1 cellular context compared by ENCODE assay signal in the genomic region with DNA sequence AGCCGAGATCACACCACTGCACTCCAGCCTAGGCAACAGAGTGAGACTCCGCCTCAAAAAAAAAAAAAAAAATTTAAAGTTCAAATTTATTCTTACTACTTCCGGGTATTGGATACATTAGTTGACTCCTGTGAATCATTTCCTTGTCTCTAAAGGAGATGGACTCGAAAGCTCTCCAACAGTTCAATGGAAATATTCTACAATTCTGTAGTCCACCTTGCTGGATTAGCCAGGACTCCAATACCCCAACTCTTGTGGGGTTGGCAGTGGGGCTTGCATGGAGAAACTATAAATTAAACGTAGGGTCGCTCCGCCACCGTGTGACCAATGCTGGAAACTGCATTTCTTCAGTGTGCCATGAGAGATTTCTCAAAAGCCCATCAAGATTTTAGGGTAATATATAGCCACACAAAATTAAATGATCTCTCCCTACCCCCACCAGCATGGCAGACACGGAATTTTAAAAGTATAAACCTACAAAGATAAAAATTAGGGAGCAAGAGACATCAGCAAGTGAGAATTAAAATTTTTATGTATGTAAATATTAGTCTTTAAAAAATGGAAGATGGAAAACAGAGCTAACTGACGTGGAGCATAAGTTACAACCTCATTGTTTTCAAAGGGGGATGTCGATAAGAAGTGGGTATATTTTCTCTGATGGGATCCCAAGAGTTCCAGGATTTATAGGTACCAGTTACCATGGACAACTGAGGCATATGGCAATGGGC.
A peak's percentile ranks its signal among the peaks of the same experiment; 100 is the strongest.
TF ChIP-seq lines count a peak whose summit lies in the region.

No MANE protein-coding gene starts in this region.

TF ChIP-seq in K562, 482 proteins besides CTCF, POLR2A, EP300 and RAD21 (continued from another document):
- TF ChIP-seq, protein P1, sequence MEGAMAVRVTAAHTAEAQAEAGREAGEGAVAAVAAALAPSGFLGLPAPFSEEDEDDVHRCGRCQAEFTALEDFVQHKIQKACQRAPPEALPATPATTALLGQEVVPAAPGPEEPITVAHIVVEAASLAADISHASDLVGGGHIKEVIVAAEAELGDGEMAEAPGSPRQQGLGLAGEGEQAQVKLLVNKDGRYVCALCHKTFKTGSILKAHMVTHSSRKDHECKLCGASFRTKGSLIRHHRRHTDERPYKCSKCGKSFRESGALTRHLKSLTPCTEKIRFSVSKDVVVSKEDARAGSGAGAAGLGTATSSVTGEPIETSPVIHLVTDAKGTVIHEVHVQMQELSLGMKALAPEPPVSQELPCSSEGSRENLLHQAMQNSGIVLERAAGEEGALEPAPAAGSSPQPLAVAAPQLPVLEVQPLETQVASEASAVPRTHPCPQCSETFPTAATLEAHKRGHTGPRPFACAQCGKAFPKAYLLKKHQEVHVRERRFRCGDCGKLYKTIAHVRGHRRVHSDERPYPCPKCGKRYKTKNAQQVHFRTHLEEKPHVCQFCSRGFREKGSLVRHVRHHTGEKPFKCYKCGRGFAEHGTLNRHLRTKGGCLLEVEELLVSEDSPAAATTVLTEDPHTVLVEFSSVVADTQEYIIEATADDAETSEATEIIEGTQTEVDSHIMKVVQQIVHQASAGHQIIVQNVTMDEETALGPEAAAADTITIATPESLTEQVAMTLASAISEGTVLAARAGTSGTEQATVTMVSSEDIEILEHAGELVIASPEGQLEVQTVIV (CRISPR knock-in tag; IDR thresholded peaks at IDR 0.05; ENCODE audit: borderline replicate concordance), result no peak
- no peak for TF ChIP-seq MIER1 (IDR thresholded peaks at IDR 0.05; ENCODE audit: low read depth)
- TF ChIP-seq NR3C1 (CRISPR knock-in tag; IDR thresholded peaks at IDR 0.05), result no peak
- TF ChIP-seq, protein P2, sequence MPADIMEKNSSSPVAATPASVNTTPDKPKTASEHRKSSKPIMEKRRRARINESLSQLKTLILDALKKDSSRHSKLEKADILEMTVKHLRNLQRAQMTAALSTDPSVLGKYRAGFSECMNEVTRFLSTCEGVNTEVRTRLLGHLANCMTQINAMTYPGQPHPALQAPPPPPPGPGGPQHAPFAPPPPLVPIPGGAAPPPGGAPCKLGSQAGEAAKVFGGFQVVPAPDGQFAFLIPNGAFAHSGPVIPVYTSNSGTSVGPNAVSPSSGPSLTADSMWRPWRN (IDR thresholded peaks at IDR 0.05; ENCODE audit: low read depth), result no peak
- TF ChIP-seq ZNF717 (CRISPR knock-in tag; IDR thresholded peaks at IDR 0.05), result no peak
- TF ChIP-seq NUFIP1 (IDR thresholded peaks at IDR 0.05; ENCODE audit: partially characterized antibody), result no peak
- TF ChIP-seq TRIM28 (IDR thresholded peaks at IDR 0.05), result no peak
- no peak for TF ChIP-seq L3MBTL2 (IDR thresholded peaks at IDR 0.05)
- TF ChIP-seq ZNF766 (CRISPR knock-in tag; conservative IDR thresholded peaks at IDR 0.05), result no peak
- TF ChIP-seq RB1 (IDR thresholded peaks at IDR 0.05; ENCODE audit: low read depth), result 0 out of 2 replicates have a peak, but pooled peaks have one; percentile 24
- no peak for TF ChIP-seq NFATC3 (IDR thresholded peaks at IDR 0.05)
- no peak for TF ChIP-seq NR2C2 (CRISPR knock-in tag; IDR thresholded peaks at IDR 0.05)
- TF ChIP-seq NR2C2 (tag; IDR thresholded peaks at IDR 0.05), result peak; percentile 47; the same call in 1 of the 2 replicates
- no peak for TF ChIP-seq ZNF12 (CRISPR knock-in tag; IDR thresholded peaks at IDR 0.05)
- TF ChIP-seq TRIM24 (IDR thresholded peaks at IDR 0.05), result no peak
- TF ChIP-seq HCFC1 (IDR thresholded peaks at IDR 0.05; ENCODE audit: low read depth, low read length), result no peak
- TF ChIP-seq MAFF (IDR thresholded peaks at IDR 0.05; ENCODE audit: low read length), result no peak
- no peak for TF ChIP-seq SIN3B (IDR thresholded peaks at IDR 0.05; ENCODE audit: low read depth)
- TF ChIP-seq, protein P3, sequence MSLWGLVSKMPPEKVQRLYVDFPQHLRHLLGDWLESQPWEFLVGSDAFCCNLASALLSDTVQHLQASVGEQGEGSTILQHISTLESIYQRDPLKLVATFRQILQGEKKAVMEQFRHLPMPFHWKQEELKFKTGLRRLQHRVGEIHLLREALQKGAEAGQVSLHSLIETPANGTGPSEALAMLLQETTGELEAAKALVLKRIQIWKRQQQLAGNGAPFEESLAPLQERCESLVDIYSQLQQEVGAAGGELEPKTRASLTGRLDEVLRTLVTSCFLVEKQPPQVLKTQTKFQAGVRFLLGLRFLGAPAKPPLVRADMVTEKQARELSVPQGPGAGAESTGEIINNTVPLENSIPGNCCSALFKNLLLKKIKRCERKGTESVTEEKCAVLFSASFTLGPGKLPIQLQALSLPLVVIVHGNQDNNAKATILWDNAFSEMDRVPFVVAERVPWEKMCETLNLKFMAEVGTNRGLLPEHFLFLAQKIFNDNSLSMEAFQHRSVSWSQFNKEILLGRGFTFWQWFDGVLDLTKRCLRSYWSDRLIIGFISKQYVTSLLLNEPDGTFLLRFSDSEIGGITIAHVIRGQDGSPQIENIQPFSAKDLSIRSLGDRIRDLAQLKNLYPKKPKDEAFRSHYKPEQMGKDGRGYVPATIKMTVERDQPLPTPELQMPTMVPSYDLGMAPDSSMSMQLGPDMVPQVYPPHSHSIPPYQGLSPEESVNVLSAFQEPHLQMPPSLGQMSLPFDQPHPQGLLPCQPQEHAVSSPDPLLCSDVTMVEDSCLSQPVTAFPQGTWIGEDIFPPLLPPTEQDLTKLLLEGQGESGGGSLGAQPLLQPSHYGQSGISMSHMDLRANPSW (CRISPR knock-in tag; IDR thresholded peaks at IDR 0.05), result no peak
- TF ChIP-seq, protein P4, sequence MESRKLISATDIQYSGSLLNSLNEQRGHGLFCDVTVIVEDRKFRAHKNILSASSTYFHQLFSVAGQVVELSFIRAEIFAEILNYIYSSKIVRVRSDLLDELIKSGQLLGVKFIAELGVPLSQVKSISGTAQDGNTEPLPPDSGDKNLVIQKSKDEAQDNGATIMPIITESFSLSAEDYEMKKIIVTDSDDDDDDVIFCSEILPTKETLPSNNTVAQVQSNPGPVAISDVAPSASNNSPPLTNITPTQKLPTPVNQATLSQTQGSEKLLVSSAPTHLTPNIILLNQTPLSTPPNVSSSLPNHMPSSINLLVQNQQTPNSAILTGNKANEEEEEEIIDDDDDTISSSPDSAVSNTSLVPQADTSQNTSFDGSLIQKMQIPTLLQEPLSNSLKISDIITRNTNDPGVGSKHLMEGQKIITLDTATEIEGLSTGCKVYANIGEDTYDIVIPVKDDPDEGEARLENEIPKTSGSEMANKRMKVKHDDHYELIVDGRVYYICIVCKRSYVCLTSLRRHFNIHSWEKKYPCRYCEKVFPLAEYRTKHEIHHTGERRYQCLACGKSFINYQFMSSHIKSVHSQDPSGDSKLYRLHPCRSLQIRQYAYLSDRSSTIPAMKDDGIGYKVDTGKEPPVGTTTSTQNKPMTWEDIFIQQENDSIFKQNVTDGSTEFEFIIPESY (CRISPR knock-in tag; IDR thresholded peaks at IDR 0.05), result no peak
- TF ChIP-seq, protein P5, sequence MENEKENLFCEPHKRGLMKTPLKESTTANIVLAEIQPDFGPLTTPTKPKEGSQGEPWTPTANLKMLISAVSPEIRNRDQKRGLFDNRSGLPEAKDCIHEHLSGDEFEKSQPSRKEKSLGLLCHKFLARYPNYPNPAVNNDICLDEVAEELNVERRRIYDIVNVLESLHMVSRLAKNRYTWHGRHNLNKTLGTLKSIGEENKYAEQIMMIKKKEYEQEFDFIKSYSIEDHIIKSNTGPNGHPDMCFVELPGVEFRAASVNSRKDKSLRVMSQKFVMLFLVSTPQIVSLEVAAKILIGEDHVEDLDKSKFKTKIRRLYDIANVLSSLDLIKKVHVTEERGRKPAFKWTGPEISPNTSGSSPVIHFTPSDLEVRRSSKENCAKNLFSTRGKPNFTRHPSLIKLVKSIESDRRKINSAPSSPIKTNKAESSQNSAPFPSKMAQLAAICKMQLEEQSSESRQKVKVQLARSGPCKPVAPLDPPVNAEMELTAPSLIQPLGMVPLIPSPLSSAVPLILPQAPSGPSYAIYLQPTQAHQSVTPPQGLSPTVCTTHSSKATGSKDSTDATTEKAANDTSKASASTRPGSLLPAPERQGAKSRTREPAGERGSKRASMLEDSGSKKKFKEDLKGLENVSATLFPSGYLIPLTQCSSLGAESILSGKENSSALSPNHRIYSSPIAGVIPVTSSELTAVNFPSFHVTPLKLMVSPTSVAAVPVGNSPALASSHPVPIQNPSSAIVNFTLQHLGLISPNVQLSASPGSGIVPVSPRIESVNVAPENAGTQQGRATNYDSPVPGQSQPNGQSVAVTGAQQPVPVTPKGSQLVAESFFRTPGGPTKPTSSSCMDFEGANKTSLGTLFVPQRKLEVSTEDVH (IDR thresholded peaks at IDR 0.05; ENCODE audit: low read depth, partially characterized antibody), result peak; percentile 43
- TF ChIP-seq, protein P6, sequence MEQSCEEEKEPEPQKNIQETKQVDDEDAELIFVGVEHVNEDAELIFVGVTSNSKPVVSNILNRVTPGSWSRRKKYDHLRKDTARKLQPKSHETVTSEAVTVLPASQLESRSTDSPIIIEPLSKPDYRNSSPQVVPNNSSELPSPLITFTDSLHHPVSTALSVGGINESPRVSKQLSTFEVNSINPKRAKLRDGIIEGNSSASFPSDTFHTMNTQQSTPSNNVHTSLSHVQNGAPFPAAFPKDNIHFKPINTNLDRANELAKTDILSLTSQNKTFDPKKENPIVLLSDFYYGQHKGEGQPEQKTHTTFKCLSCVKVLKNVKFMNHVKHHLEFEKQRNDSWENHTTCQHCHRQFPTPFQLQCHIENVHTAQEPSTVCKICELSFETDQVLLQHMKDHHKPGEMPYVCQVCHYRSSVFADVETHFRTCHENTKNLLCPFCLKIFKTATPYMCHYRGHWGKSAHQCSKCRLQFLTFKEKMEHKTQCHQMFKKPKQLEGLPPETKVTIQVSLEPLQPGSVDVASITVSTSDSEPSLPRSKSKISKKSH (CRISPR knock-in tag; IDR thresholded peaks at IDR 0.05), result no peak
- TF ChIP-seq, protein P7, sequence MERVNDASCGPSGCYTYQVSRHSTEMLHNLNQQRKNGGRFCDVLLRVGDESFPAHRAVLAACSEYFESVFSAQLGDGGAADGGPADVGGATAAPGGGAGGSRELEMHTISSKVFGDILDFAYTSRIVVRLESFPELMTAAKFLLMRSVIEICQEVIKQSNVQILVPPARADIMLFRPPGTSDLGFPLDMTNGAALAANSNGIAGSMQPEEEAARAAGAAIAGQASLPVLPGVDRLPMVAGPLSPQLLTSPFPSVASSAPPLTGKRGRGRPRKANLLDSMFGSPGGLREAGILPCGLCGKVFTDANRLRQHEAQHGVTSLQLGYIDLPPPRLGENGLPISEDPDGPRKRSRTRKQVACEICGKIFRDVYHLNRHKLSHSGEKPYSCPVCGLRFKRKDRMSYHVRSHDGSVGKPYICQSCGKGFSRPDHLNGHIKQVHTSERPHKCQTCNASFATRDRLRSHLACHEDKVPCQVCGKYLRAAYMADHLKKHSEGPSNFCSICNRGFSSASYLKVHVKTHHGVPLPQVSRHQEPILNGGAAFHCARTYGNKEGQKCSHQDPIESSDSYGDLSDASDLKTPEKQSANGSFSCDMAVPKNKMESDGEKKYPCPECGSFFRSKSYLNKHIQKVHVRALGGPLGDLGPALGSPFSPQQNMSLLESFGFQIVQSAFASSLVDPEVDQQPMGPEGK (CRISPR knock-in tag; IDR thresholded peaks at IDR 0.05; ENCODE audit: borderline replicate concordance), result no peak
- 0 out of 2 replicates have a peak, but pooled peaks have one; percentile 18 for TF ChIP-seq HDAC2 (IDR thresholded peaks at IDR 0.05)
- no peak for TF ChIP-seq ZNF217 (CRISPR knock-in tag; IDR thresholded peaks at IDR 0.05)
- TF ChIP-seq, protein P8, sequence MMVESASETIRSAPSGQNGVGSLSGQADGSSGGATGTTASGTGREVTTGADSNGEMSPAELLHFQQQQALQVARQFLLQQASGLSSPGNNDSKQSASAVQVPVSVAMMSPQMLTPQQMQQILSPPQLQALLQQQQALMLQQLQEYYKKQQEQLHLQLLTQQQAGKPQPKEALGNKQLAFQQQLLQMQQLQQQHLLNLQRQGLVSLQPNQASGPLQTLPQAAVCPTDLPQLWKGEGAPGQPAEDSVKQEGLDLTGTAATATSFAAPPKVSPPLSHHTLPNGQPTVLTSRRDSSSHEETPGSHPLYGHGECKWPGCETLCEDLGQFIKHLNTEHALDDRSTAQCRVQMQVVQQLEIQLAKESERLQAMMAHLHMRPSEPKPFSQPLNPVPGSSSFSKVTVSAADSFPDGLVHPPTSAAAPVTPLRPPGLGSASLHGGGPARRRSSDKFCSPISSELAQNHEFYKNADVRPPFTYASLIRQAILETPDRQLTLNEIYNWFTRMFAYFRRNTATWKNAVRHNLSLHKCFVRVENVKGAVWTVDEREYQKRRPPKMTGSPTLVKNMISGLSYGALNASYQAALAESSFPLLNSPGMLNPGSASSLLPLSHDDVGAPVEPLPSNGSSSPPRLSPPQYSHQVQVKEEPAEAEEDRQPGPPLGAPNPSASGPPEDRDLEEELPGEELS (CRISPR knock-in tag; IDR thresholded peaks at IDR 0.05; ENCODE audit: borderline replicate concordance), result no peak
- TF ChIP-seq RBM17 (IDR thresholded peaks at IDR 0.05; ENCODE audit: borderline replicate concordance, low read depth, low read length), result no peak
- no peak for TF ChIP-seq MYC (IDR thresholded peaks at IDR 0.05; ENCODE audit: low read depth, low read length)
- no peak for TF ChIP-seq MYC (CRISPR knock-in tag; IDR thresholded peaks at IDR 0.05; ENCODE audit: borderline replicate concordance, low read depth)
